Comparison of ENCODE assay signal across 8 cellular contexts in the genomic region with DNA sequence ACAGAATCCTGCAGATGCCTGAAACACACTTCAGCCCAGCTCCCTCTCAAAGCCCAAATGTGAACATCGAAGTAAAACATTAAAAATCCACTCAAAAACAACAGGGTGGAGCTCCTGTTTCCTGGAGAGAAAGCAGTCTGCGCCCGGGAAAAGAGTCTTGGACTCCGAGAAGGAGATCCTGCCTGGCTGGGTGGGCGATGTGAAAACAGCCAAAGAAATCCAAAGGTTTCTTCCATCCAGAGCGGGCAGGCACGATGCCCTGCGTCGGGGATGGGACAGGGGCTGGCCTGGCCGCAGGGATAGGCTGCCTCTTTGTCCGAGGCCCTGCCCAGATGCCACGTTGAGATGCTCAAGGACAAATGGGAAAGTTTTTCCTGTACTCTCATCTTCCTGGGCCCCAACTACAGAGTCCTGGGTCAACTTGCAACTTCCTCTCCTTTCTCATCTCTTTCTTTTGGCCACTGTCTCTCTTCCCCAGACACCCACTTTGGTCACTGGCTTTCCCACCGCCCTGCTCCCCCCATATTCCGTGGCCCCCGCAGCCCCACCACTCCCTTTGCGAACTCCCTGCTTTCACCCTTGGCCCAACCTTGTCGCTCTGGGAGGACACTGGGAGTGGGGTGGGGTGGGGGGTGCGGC. TPM values are rescaled to one million over a fixed set of nuclear protein-coding genes. Genes with fewer than 3 reads are reported as not detected.
DNase-seq lines count a peak whose midpoint lies in the region; TF ChIP-seq lines count a peak whose summit lies in the region.

No MANE protein-coding gene starts in this region.

- H3K4me3 ChIP-seq in GM12875 (ENCODE audit: low read depth, low read length) (peak overlapping the region; percentile 80), coronary artery (peak overlapping the region; percentile 97), spleen (peak overlapping the region; percentile 63 to 89 (median 72))

- H3K4me1 ChIP-seq in spleen: peaks cover 5 to 88% (median 53%) of the 10 kb centered on the region in 6 donors

- H3K27me3 ChIP-seq in spleen (replicated peaks in 1 of 7): no peaks in the 10 kb centered on the region

- 21 to 29% (median 26%) methylated on average over 18 of the region's 18 CpGs for WGBS in spleen, 5 donors

- peak overlapping the region; percentile 95 to 100 for H3K27ac ChIP-seq in coronary artery
- H3K27ac ChIP-seq in spleen: peak overlapping the region; percentile 55 to 96 (median 92)

- peaks cover 0 to 13% (median 0%) of the 10 kb centered on the region in 6 donors for H3K36me3 ChIP-seq in spleen

- TF ChIP-seq CTCF in GM12875 (IDR thresholded peaks at IDR 0.05; ENCODE audit: borderline replicate concordance, insufficient read depth, low read depth, low read length) (no peak), coronary artery (IDR thresholded peaks at IDR 0.05) (no peak), spleen (IDR thresholded peaks at IDR 0.05 in 8 of 11, conservative IDR thresholded peaks at IDR 0.05 in 3 of 11) (no peak), GM20000 (IDR thresholded peaks at IDR 0.05; ENCODE audit: extremely low read depth, missing control alignments) (no peak)

- no peak for TF ChIP-seq POLR2A in spleen (IDR thresholded peaks at IDR 0.05)

- H3K9me3 ChIP-seq in spleen: no peaks in the 10 kb centered on the region

- DNase-seq in ACHN: peak; percentile 94
- peak; percentile 36 for DNase-seq in RPMI8226
- peak; percentile 91 for DNase-seq in coronary artery (ENCODE audit: low spot score)
- peak; percentile 87 for DNase-seq in kidney tubule cell (ENCODE audit: low spot score)
- peak; percentile 87 for DNase-seq in spleen
- no peak for DNase-seq in NCI-H526 treated with DMSO at 0.1 percent for 48 hours (lab: John Stamatoyannopoulos, UW)
- DNase-seq in GM20000 (ENCODE audit: low spot score): no peak

- in situ Hi-C loops in ACHN (cut with HindIII; ENCODE audit: low pct_ligation_motif_present, low pct_unique_long_range_greater_than_20kb, low sequenced_read_pairs): no loop called here

- intact Hi-C loops in spleen (cut with DNase I; ENCODE audit: low total_unique reads): no loop called here

RNA-seq across cellular contexts. Expression of a gene that starts 0.6 kb away (rescaled TPM):
- total RNA-seq in spleen: 10 to 100 TPM; 23.6 to 38.3 (median 27.8) TPM
- 1 to 10 TPM; 7.2 to 9.5 (median 7.7) TPM for polyA plus RNA-seq in spleen

RNA-seq across cellular contexts. Expression of a gene that starts 55.6 kb away (rescaled TPM):
- total RNA-seq in spleen: 100 to 1,000 TPM; 293 to 392 (median 319) TPM
- polyA plus RNA-seq in spleen: 10 to 100 TPM; 36.2 to 72.3 (median 52.9) TPM

Comparison
In these comparisons a context has a peak if more than half of its experiments do, and no peak if none do; other contexts are left out.
1. DNase-seq: peak in ACHN (single experiment), RPMI8226 (single experiment), coronary artery (single experiment), kidney tubule cell (single experiment) and spleen (single experiment); none in NCI-H526 treated with DMSO at 0.1 percent for 48 hours (single experiment) and GM20000 (single experiment).
2. Peak in every context shown above with its lines, with median percentiles within 50 percentile points of each other: H3K4me3 ChIP-seq.